19 cellular contexts compared by ENCODE assay signal in genomic region chr1:54836594-54836993, GRCh38. TPM values are rescaled to one million over a fixed set of nuclear protein-coding genes. Genes with fewer than 3 reads are reported as not detected.
DNase-seq lines count a peak whose midpoint lies in the region; ATAC-seq and TF ChIP-seq lines count a peak whose summit lies in the region.
"Had no signal": no experiment of that assay in that cellular context is flagged by ENCODE, and none has a peak within 500 bp of the region (broad histone marks: within the 10 kb centered on the region; RNA-seq: fewer than 3 reads in every experiment).

No MANE protein-coding gene starts in this region.

- no peak for TF ChIP-seq EP300 in ovary (IDR thresholded peaks at IDR 0.05)

- no peaks in the 10 kb centered on the region for H3K4me1 ChIP-seq in ovary (ENCODE audit: insufficient read depth)
- H3K4me1 ChIP-seq: BE2C, Caco-2 had no signal

- no peak overlapping the region for H3K4me3 Mint-ChIP-seq in chondrocyte (ENCODE audit: unreplicated experiment)
- no peak overlapping the region for H3K4me3 Mint-ChIP-seq in natural killer cell
- H3K4me3 Mint-ChIP-seq: CD4-positive, alpha-beta T cell; GM23338 had no signal

- peaks cover under 1% of the 10 kb centered on the region for H3K36me3 Mint-ChIP-seq in chondrocyte (ENCODE audit: low read depth)
- H3K36me3 Mint-ChIP-seq in natural killer cell = no peaks in the 10 kb centered on the region

- ATAC-seq in natural killer cell = no peak
- ATAC-seq: GM23338 had no signal

- in situ Hi-C loops in ACHN (cut with HindIII; ENCODE audit: low pct_ligation_motif_present, low pct_unique_long_range_greater_than_20kb, low sequenced_read_pairs) = no loop called here

- no peaks in the 10 kb centered on the region for H3K9me3 ChIP-seq in ovary
- H3K9me3 ChIP-seq: BE2C, Caco-2 had no signal

- H3K27ac Mint-ChIP-seq in chondrocyte (ENCODE audit: unreplicated experiment) (no peak overlapping the region), natural killer cell (no peak overlapping the region)
- H3K27ac Mint-ChIP-seq: CD4-positive, alpha-beta T cell; GM23338 had no signal

- WGBS in ovary, 3 donors = 76 to 83% (median 81%) methylated on average over 8 of the region's 8 CpGs

- H3K36me3 ChIP-seq in ovary = no peaks in the 10 kb centered on the region
- H3K36me3 ChIP-seq: BE2C had no signal

- no peak overlapping the region for H3K4me3 ChIP-seq in ovary
- H3K4me3 ChIP-seq: GM23338 had no signal

- peak; percentile 77 for DNase-seq in chondrocyte (ENCODE audit: low spot score)
- peak; percentile 38 for DNase-seq in islet precursor cell
- DNase-seq in posterior vena cava (ENCODE audit: low spot score) = peak; percentile 65
- no peak for DNase-seq in ovary
- DNase-seq in ACHN = no peak
- DNase-seq in natural killer cell = no peak
- DNase-seq: BE2C; C1 segment of cervical spinal cord; Caco-2; CD4-positive, alpha-beta T cell; DMS153; DMS79; GDM1; HCEC 1CT; IMR-90 had no signal

- no peaks in the 10 kb centered on the region for H3K4me1 Mint-ChIP-seq in chondrocyte (ENCODE audit: low read depth)
- H3K4me1 Mint-ChIP-seq in natural killer cell = peaks cover 0 to 5% of the 10 kb centered on the region in 2 donors

- H3K27me3 ChIP-seq in ovary = no peaks in the 10 kb centered on the region
- H3K27me3 ChIP-seq: BE2C had no signal

- TF ChIP-seq CTCF in C4-2B (conservative IDR thresholded peaks at IDR 0.05) (no peak), chondrocyte (IDR thresholded peaks at IDR 0.05) (no peak), ovary (IDR thresholded peaks at IDR 0.05) (no peak), natural killer cell (IDR thresholded peaks at IDR 0.05) (no peak)

- peak overlapping the region; percentile 86 for H3K27ac ChIP-seq in C4-2B
- no peak overlapping the region for H3K27ac ChIP-seq in ovary

- TF ChIP-seq POLR2A in ovary (IDR thresholded peaks at IDR 0.05) = no peak

- peaks cover 9% of the 10 kb centered on the region for H3K27me3 Mint-ChIP-seq in chondrocyte (ENCODE audit: low read depth)
- H3K27me3 Mint-ChIP-seq in natural killer cell (ENCODE audit: low read depth in 2 of 2) = no peaks in the 10 kb centered on the region
- H3K27me3 Mint-ChIP-seq: CD4-positive, alpha-beta T cell had no signal

- intact Hi-C loops in posterior vena cava (cut with DNase I) (no loop called here), ovary (cut with DNase I) (no loop called here), natural killer cell (cut with micrococcal nuclease) (no loop called here)

- H3K9me3 Mint-ChIP-seq in chondrocyte (ENCODE audit: low read depth) (no peaks in the 10 kb centered on the region), natural killer cell (no peaks in the 10 kb centered on the region)
- H3K9me3 Mint-ChIP-seq: GM23338 had no signal

RNA-seq across cellular contexts. Expression of gene TTC22, which starts 35.5 kb away (rescaled TPM):
- total RNA-seq in chondrocyte = not detected in 3 replicates
- total RNA-seq in posterior vena cava = under 1 TPM in 1 of 2 donors, not detected in 1; 0.05 TPM
- 1 to 10 TPM in 4 of 7 donors, under 1 TPM in 3; 0.13 to 9.1 (median 1.1) TPM for total RNA-seq in ovary
- under 1 TPM; 0.21 to 0.47 TPM for polyA plus RNA-seq in ovary
- 10 to 100 TPM; 17.8 to 30.8 (median 26.5) TPM for total RNA-seq in natural killer cell
- total RNA-seq: A172, Daoy, IMR-90 had no signal
- polyA plus RNA-seq: IMR-90 had no signal

RNA-seq across cellular contexts. Expression of gene DHCR24, which starts 50.4 kb away (rescaled TPM):
- total RNA-seq in chondrocyte (120 to 129 TPM (median 124 TPM) in 3 replicates), posterior vena cava (10 to 100 TPM in 1 of 2 donors, 1 to 10 TPM in 1; 8.0 to 27.1 TPM), ovary (100 to 1,000 TPM in 2 of 7 donors, 10 to 100 TPM in 5; 10.5 to 220 (median 74.6) TPM), natural killer cell (10 to 100 TPM in 2 of 3 donors, 1 to 10 TPM in 1; 8.7 to 17.2 (median 10.4) TPM)
- 1,000 to 10,000 TPM in 1 of 2 donors, 10 to 100 TPM in 1; 24.9 to 1,394 TPM for polyA plus RNA-seq in ovary

Comparison
In these comparisons a context has a peak if more than half of its experiments do, and no peak if none do; other contexts are left out.
1. DNase-seq: peak in chondrocyte (single experiment), islet precursor cell (single experiment) and posterior vena cava (single experiment); none in ovary (0 of 5), ACHN (single experiment) and natural killer cell (single experiment).